ENCODE assay signal across 8 cellular contexts in the genomic region with DNA sequence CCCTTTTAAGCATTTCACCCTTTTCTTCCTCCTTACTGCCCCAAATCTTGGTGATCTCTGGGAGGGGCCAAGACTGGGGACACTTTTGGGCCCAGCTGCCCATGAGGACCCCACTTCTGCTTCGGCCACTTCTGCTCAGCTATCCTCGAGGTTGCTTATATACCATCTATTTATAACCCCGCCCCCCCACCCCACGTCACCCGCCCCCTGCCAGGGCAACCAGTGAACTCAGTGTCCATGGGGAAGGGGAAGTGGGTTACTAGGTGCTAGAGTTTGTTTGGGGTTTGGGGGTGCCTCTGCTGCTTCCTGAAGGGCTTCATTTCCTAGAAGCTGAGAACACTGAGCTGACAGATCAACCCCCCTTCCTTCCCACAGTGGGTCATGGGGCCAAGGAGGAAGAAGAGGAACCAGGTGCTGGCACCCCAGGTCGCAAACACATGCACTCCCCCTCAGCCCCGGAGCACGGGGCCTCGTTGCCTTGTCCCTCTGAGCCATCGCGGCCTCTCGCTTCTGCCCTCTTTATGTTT. TPM values are rescaled to one million over a fixed set of nuclear protein-coding genes. Genes with fewer than 3 reads are reported as not detected.
DNase-seq lines count a peak whose midpoint lies in the region; TF ChIP-seq lines count a peak whose summit lies in the region.

No MANE protein-coding gene starts in this region.

- POLR2A ChIA-PET in MCF 10A (lab: Yijun Ruan, JAX): interaction anchor here (1.0 kb wide), 1 partner anchor 9 kb away, joined by 3 read pairs; no protein-coding TSS in a partner anchor

- H3K9me3 Mint-ChIP-seq in activated T-helper 1 cell treated with anti-CD3 and anti-CD28 coated beads, Interleukin-12 subunit alpha, Interleukin-12 subunit beta, Interleukin-2, Interleukin-4 antibody, amounts not matched to agents 30 ng/mL and 10 ng/mL and 1 ng/mL, durations not matched to agents 14 hours and 24 hours and 36 hours: no peaks in the 10 kb centered on the region
- H3K9me3 Mint-ChIP-seq in MCF 10A (ENCODE audit: unreplicated experiment): no peaks in the 10 kb centered on the region

- 75% methylated on average over 12 of the region's 12 CpGs for WGBS in hepatocyte (ENCODE audit: low lambda C conversion rate, missing lambda C conversion rate)

- DNase-seq in stimulated activated CD4-positive, alpha-beta T cell treated with anti-CD3 and anti-CD28 coated beads, Interleukin-1b, Interleukin-23, amount 100 ng/mL, for 48 hours: peak; percentile 62
- DNase-seq in stimulated activated CD4-positive, alpha-beta T cell treated with anti-CD3 and anti-CD28 coated beads, Interleukin-4, amount 100 ng/mL, for 1 hour: no peak
- DNase-seq in activated T-helper 1 cell treated with anti-CD3 and anti-CD28 coated beads, Interleukin-12 subunit alpha, Interleukin-12 subunit beta, Interleukin-2, Interleukin-4 antibody, amounts not matched to agents 30 ng/mL and 10 ng/mL and 1 ng/mL, durations not matched to agents 14 hours and 24 hours and 36 hours (ENCODE audit: low spot score): peak; percentile 76
- DNase-seq in hepatocyte (ENCODE audit: low spot score) (no peak), substantia nigra (lab: John Stamatoyannopoulos, UW) (peak in 27 of 49 donors; percentile 4 to 77 (median 33)), HPDE6-E6E7 (ENCODE audit: extremely low spot score) (no peak), DMS79 treated with DMSO at 0.1 percent for 48 hours (lab: John Stamatoyannopoulos, UW) (no peak), MCF 10A (ENCODE audit: unreplicated experiment) (no peak)

- no TSS peak for BruUV-seq in MCF 10A (replicated peaks; lab: Mats Ljungman, UMichigan)

- no peaks in the 10 kb centered on the region for H4K20me1 ChIP-seq in hepatocyte (ENCODE audit: insufficient read depth, poor library complexity, severe bottlenecking)

- peak overlapping the region; percentile 60 for H3K27ac ChIP-seq in hepatocyte
- H3K27ac ChIP-seq in substantia nigra (ENCODE audit: low read depth, low read length, poor library complexity, severe bottlenecking): peak overlapping the region; percentile 51

- H3K9me2 ChIP-seq in hepatocyte (replicated peaks; ENCODE audit: insufficient read depth): no peaks in the 10 kb centered on the region

- H3K4me3 ChIP-seq in hepatocyte: no peak overlapping the region

- peak overlapping the region; percentile 92 for H3K27ac Mint-ChIP-seq in activated T-helper 1 cell treated with anti-CD3 and anti-CD28 coated beads, Interleukin-12 subunit alpha, Interleukin-12 subunit beta, Interleukin-2, Interleukin-4 antibody, amounts not matched to agents 30 ng/mL and 10 ng/mL and 1 ng/mL, durations not matched to agents 14 hours and 24 hours and 36 hours
- no peak overlapping the region for H3K27ac Mint-ChIP-seq in MCF 10A (ENCODE audit: low read depth, unreplicated experiment)

- intact Hi-C loops in activated T-helper 1 cell treated with anti-CD3 and anti-CD28 coated beads, Interleukin-12 subunit alpha, Interleukin-12 subunit beta, Interleukin-2, Interleukin-4 antibody, amounts not matched to agents 30 ng/mL and 10 ng/mL and 1 ng/mL, durations not matched to agents 14 hours and 24 hours and 36 hours (cut with micrococcal nuclease): no loop called here
- intact Hi-C loops in MCF 10A (cut with micrococcal nuclease): no loop called here

- no peak overlapping the region for H2AFZ ChIP-seq in hepatocyte

- H3K4me3 Mint-ChIP-seq in activated T-helper 1 cell treated with anti-CD3 and anti-CD28 coated beads, Interleukin-12 subunit alpha, Interleukin-12 subunit beta, Interleukin-2, Interleukin-4 antibody, amounts not matched to agents 30 ng/mL and 10 ng/mL and 1 ng/mL, durations not matched to agents 14 hours and 24 hours and 36 hours: peak overlapping the region; percentile 47
- H3K4me3 Mint-ChIP-seq in MCF 10A (ENCODE audit: unreplicated experiment): no peak overlapping the region

- TF ChIP-seq CTCF in hepatocyte (IDR thresholded peaks at IDR 0.05; ENCODE audit: poor library complexity) (no peak), MCF 10A (IDR thresholded peaks at IDR 0.05; ENCODE audit: unreplicated experiment) (no peak)

- no peaks in the 10 kb centered on the region for H3K36me3 Mint-ChIP-seq in activated T-helper 1 cell treated with anti-CD3 and anti-CD28 coated beads, Interleukin-12 subunit alpha, Interleukin-12 subunit beta, Interleukin-2, Interleukin-4 antibody, amounts not matched to agents 30 ng/mL and 10 ng/mL and 1 ng/mL, durations not matched to agents 14 hours and 24 hours and 36 hours (ENCODE audit: low read depth)
- no peaks in the 10 kb centered on the region for H3K36me3 Mint-ChIP-seq in MCF 10A (ENCODE audit: insufficient read depth, unreplicated experiment)

- no peaks in the 10 kb centered on the region for H3K9me3 ChIP-seq in hepatocyte (ENCODE audit: low read depth)

- H3K4me1 ChIP-seq in hepatocyte (ENCODE audit: insufficient read depth): peaks cover 11% of the 10 kb centered on the region

- H3K4me2 ChIP-seq in hepatocyte: no peak overlapping the region

- peaks cover 60% of the 10 kb centered on the region for H3K4me1 Mint-ChIP-seq in activated T-helper 1 cell treated with anti-CD3 and anti-CD28 coated beads, Interleukin-12 subunit alpha, Interleukin-12 subunit beta, Interleukin-2, Interleukin-4 antibody, amounts not matched to agents 30 ng/mL and 10 ng/mL and 1 ng/mL, durations not matched to agents 14 hours and 24 hours and 36 hours (ENCODE audit: low read depth)
- H3K4me1 Mint-ChIP-seq in MCF 10A (ENCODE audit: insufficient read depth, unreplicated experiment): peaks cover 5% of the 10 kb centered on the region

- H3K27me3 ChIP-seq in hepatocyte: no peaks in the 10 kb centered on the region

- H3K79me2 ChIP-seq in hepatocyte: no peaks in the 10 kb centered on the region

- H3K36me3 ChIP-seq in hepatocyte (replicated peaks; ENCODE audit: insufficient read depth, low read depth): no peaks in the 10 kb centered on the region

- no peaks in the 10 kb centered on the region for H3K27me3 Mint-ChIP-seq in activated T-helper 1 cell treated with anti-CD3 and anti-CD28 coated beads, Interleukin-12 subunit alpha, Interleukin-12 subunit beta, Interleukin-2, Interleukin-4 antibody, amounts not matched to agents 30 ng/mL and 10 ng/mL and 1 ng/mL, durations not matched to agents 14 hours and 24 hours and 36 hours (ENCODE audit: insufficient read depth)
- H3K27me3 Mint-ChIP-seq in MCF 10A (ENCODE audit: insufficient read depth, unreplicated experiment): no peaks in the 10 kb centered on the region

- CTCF ChIA-PET in MCF 10A (lab: Yijun Ruan, JAX): interaction anchor here (0.5 kb wide), 1 partner anchor 1181 kb away, joined by 3 read pairs; no protein-coding TSS in a partner anchor

RNA-seq across cellular contexts. Expression of a gene that starts 6.1 kb away (rescaled TPM):
- 219 and 226 TPM in 2 replicates for total RNA-seq in activated T-helper 1 cell treated with anti-CD3 and anti-CD28 coated beads, Interleukin-12 subunit alpha, Interleukin-12 subunit beta, Interleukin-2, Interleukin-4 antibody, amounts not matched to agents 30 ng/mL and 10 ng/mL and 1 ng/mL, durations not matched to agents 14 hours and 24 hours and 36 hours
- 4.5 and 5.0 TPM in 2 replicates for total RNA-seq in hepatocyte
- polyA plus RNA-seq in hepatocyte: 7.3 and 13.1 TPM in 2 replicates
- total RNA-seq in MCF 10A (2022): 44.5 and 47.9 TPM in 2 replicates

RNA-seq across cellular contexts. Expression of a gene that starts 44.0 kb away (rescaled TPM):
- total RNA-seq in activated T-helper 1 cell treated with anti-CD3 and anti-CD28 coated beads, Interleukin-12 subunit alpha, Interleukin-12 subunit beta, Interleukin-2, Interleukin-4 antibody, amounts not matched to agents 30 ng/mL and 10 ng/mL and 1 ng/mL, durations not matched to agents 14 hours and 24 hours and 36 hours: 273 and 287 TPM in 2 replicates
- total RNA-seq in hepatocyte (51.8 and 79.2 TPM in 2 replicates), MCF 10A (2022) (62.1 and 65.4 TPM in 2 replicates)
- polyA plus RNA-seq in hepatocyte: 106 and 135 TPM in 2 replicates

RNA-seq across cellular contexts. Expression of a gene that starts 58.0 kb away (rescaled TPM):
- 151 and 180 TPM in 2 replicates for total RNA-seq in activated T-helper 1 cell treated with anti-CD3 and anti-CD28 coated beads, Interleukin-12 subunit alpha, Interleukin-12 subunit beta, Interleukin-2, Interleukin-4 antibody, amounts not matched to agents 30 ng/mL and 10 ng/mL and 1 ng/mL, durations not matched to agents 14 hours and 24 hours and 36 hours
- total RNA-seq in hepatocyte (57.4 and 61.4 TPM in 2 replicates), MCF 10A (2022) (94.8 and 141 TPM in 2 replicates)
- polyA plus RNA-seq in hepatocyte: 83.3 and 88.5 TPM in 2 replicates

Comparison
In these comparisons a context has a peak if more than half of its experiments do, and no peak if none do; other contexts are left out.
1. DNase-seq: peak in stimulated activated CD4-positive, alpha-beta T cell treated with anti-CD3 and anti-CD28 coated beads, Interleukin-1b, Interleukin-23, amount 100 ng/mL, for 48 hours (single experiment), activated T-helper 1 cell treated with anti-CD3 and anti-CD28 coated beads, Interleukin-12 subunit alpha, Interleukin-12 subunit beta, Interleukin-2, Interleukin-4 antibody, amounts not matched to agents 30 ng/mL and 10 ng/mL and 1 ng/mL, durations not matched to agents 14 hours and 24 hours and 36 hours (single experiment) and substantia nigra (27 of 49); none in stimulated activated CD4-positive, alpha-beta T cell treated with anti-CD3 and anti-CD28 coated beads, Interleukin-4, amount 100 ng/mL, for 1 hour (single experiment), hepatocyte (single experiment), HPDE6-E6E7 (single experiment), DMS79 treated with DMSO at 0.1 percent for 48 hours (single experiment) and MCF 10A (single experiment).